8 cellular contexts compared by ENCODE assay signal in genomic region chr14:22536853-22537338, GRCh38. TPM values are rescaled to one million over a fixed set of nuclear protein-coding genes. Genes with fewer than 3 reads are reported as not detected.
DNase-seq lines count a peak whose midpoint lies in the region; ATAC-seq lines count a peak whose summit lies in the region.

No MANE protein-coding gene starts in this region.

- peak; percentile 31 for ATAC-seq in GM19468 (IDR thresholded peaks at IDR 0.05; ENCODE audit: extremely low read depth, unreplicated experiment)
- ATAC-seq in central memory CD8-positive, alpha-beta T cell (replicated peaks; ENCODE audit: extremely low read depth, poor library complexity, severe bottlenecking): peak; percentile 97
- no peak for ATAC-seq in GM21526 (IDR thresholded peaks at IDR 0.05; ENCODE audit: low FRiP score, unreplicated experiment)

- H3K4me1 ChIP-seq in mononuclear cell (ENCODE audit: insufficient read depth, low read length): peaks cover 63% of the 10 kb centered on the region

- H3K9me3 ChIP-seq in mononuclear cell (ENCODE audit: low read depth, low read length): no peaks in the 10 kb centered on the region

- H3K4me3 ChIP-seq in mononuclear cell (ENCODE audit: low read length): peak overlapping the region; percentile 5

- H3K4me1 Mint-ChIP-seq in central memory CD8-positive, alpha-beta T cell: peaks cover 92% of the 10 kb centered on the region

- H3K27me3 ChIP-seq in mononuclear cell (ENCODE audit: insufficient read depth, low read length): no peaks in the 10 kb centered on the region

- H3K4me3 Mint-ChIP-seq in central memory CD8-positive, alpha-beta T cell: peak overlapping the region; percentile 77

- no peaks in the 10 kb centered on the region for H3K27me3 Mint-ChIP-seq in central memory CD8-positive, alpha-beta T cell

- peak overlapping the region; percentile 100 for H3K27ac Mint-ChIP-seq in central memory CD8-positive, alpha-beta T cell (ENCODE audit: low read depth)

- DNase-seq in CD1c-positive myeloid dendritic cell (ENCODE audit: extremely low spot score) (peak; percentile 84), HPDE6-E6E7 (ENCODE audit: extremely low spot score) (peak; percentile 99)
- peak; percentile 72 for DNase-seq in activated CD4-positive, CD25-positive, alpha-beta regulatory T cell treated with anti-CD3 and anti-CD28 coated beads, Interleukin-2, amount 50 U/mL, for 72 hours
- DNase-seq in central memory CD8-positive, alpha-beta T cell (ENCODE audit: low spot score in 2 of 2): peak in 1 of 2 donors; percentile 56
- DNase-seq in stimulated activated naive CD4-positive, alpha-beta T cell treated with Interleukin-2 at 50 U/mL for 16 hours (lab: John Stamatoyannopoulos, UW): peak; percentile 89

- H3K36me3 Mint-ChIP-seq in central memory CD8-positive, alpha-beta T cell (ENCODE audit: insufficient read depth): peaks cover 85% of the 10 kb centered on the region

- no peaks in the 10 kb centered on the region for H3K9me3 Mint-ChIP-seq in central memory CD8-positive, alpha-beta T cell

RNA-seq across cellular contexts. Expression of gene DAD1, which starts 52.1 kb away (rescaled TPM):
- total RNA-seq in mononuclear cell: 83.6 TPM
